ENCODE assay signal across 9 cellular contexts in genomic region chr7:114889646-114890285, GRCh38. TPM values are rescaled to one million over a fixed set of nuclear protein-coding genes. Genes with fewer than 3 reads are reported as not detected.
A peak's percentile ranks its signal among the peaks of the same experiment; 100 is the strongest.
DNase-seq lines count a peak whose midpoint lies in the region; ATAC-seq lines count a peak whose summit lies in the region.
"Had no signal": no experiment of that assay in that cellular context is flagged by ENCODE, and none has a peak within 500 bp of the region (broad histone marks: within the 10 kb centered on the region; RNA-seq: fewer than 3 reads in every experiment).

No MANE protein-coding gene starts in this region.

- no peaks in the 10 kb centered on the region for H3K79me2 ChIP-seq in Karpas-422 (ENCODE audit: low read length)

- no peaks in the 10 kb centered on the region for H3K9me2 ChIP-seq in Karpas-422 (replicated peaks; ENCODE audit: insufficient read depth, low read length)

- H3K9me3 ChIP-seq in Karpas-422 (ENCODE audit: low read length): no peaks in the 10 kb centered on the region; the same call in none of the 2 replicates
- H3K9me3 ChIP-seq: right lobe of liver had no signal

- H3K27me3 Mint-ChIP-seq in T-helper 1 cell treated with Interleukin-12 subunit alpha and Interleukin-12 subunit beta and Interleukin-4 antibody, amounts not matched to agents 30 μg/mL and 1 μg/mL, for 36 hours (ENCODE audit: low read depth): no peaks in the 10 kb centered on the region

- H3K27ac Mint-ChIP-seq in T-helper 1 cell treated with Interleukin-12 subunit alpha and Interleukin-12 subunit beta and Interleukin-4 antibody, amounts not matched to agents 30 μg/mL and 1 μg/mL, for 36 hours: peak overlapping the region; percentile 52

- no peaks in the 10 kb centered on the region for H4K20me1 ChIP-seq in Karpas-422 (ENCODE audit: insufficient read depth, low read depth, low read length)

- H3K4me3 Mint-ChIP-seq in T-helper 1 cell treated with Interleukin-12 subunit alpha and Interleukin-12 subunit beta and Interleukin-4 antibody, amounts not matched to agents 30 μg/mL and 1 μg/mL, for 36 hours: no peak overlapping the region

- intact Hi-C loops in posterior cingulate gyrus (cut with DNase I): no loop called here

- H3K4me3 ChIP-seq in Karpas-422 (ENCODE audit: low read length): no peak overlapping the region
- H3K4me3 ChIP-seq: right lobe of liver had no signal

- peak; percentile 63 for ATAC-seq in GM18511 (IDR thresholded peaks at IDR 0.05; ENCODE audit: unreplicated experiment)
- peak; percentile 53 for ATAC-seq in HG02973 (IDR thresholded peaks at IDR 0.05; ENCODE audit: unreplicated experiment)
- no peak for ATAC-seq in HG03457 (IDR thresholded peaks at IDR 0.05; ENCODE audit: unreplicated experiment)

- peaks cover 11% of the 10 kb centered on the region for H3K36me3 Mint-ChIP-seq in T-helper 1 cell treated with Interleukin-12 subunit alpha and Interleukin-12 subunit beta and Interleukin-4 antibody, amounts not matched to agents 30 μg/mL and 1 μg/mL, for 36 hours (ENCODE audit: low read depth)

- H3K9me3 Mint-ChIP-seq in T-helper 1 cell treated with Interleukin-12 subunit alpha and Interleukin-12 subunit beta and Interleukin-4 antibody, amounts not matched to agents 30 μg/mL and 1 μg/mL, for 36 hours: peaks cover 22% of the 10 kb centered on the region

- H2AFZ ChIP-seq in Karpas-422 (ENCODE audit: low read length): no peak overlapping the region

- H3K9ac ChIP-seq in Karpas-422 (ENCODE audit: low read length): no peak overlapping the region

- peak; percentile 19 for DNase-seq in iPS DF 4.7 (ENCODE audit: extremely low read depth, low spot score)
- DNase-seq in posterior cingulate gyrus: no peak
- no peak for DNase-seq in Karpas-422
- DNase-seq in NCI-H187 (lab: John Stamatoyannopoulos, UW): no peak
- DNase-seq: right lobe of liver had no signal

- H3K4me1 Mint-ChIP-seq in T-helper 1 cell treated with Interleukin-12 subunit alpha and Interleukin-12 subunit beta and Interleukin-4 antibody, amounts not matched to agents 30 μg/mL and 1 μg/mL, for 36 hours (ENCODE audit: low read depth): peaks cover 13% of the 10 kb centered on the region

- no peak overlapping the region for H3K4me2 ChIP-seq in Karpas-422 (ENCODE audit: low read depth, low read length, poor library complexity, severe bottlenecking)

- no peaks in the 10 kb centered on the region for H3K27me3 ChIP-seq in Karpas-422 (ENCODE audit: low read length)
- H3K27me3 ChIP-seq: right lobe of liver had no signal

- no peaks in the 10 kb centered on the region for H3K4me1 ChIP-seq in Karpas-422 (ENCODE audit: low read length)
- H3K4me1 ChIP-seq: right lobe of liver had no signal

- H3K36me3 ChIP-seq in Karpas-422 (ENCODE audit: insufficient read depth, low read length): no peaks in the 10 kb centered on the region
- H3K36me3 ChIP-seq: right lobe of liver had no signal

- no peak overlapping the region for H3K27ac ChIP-seq in Karpas-422 (ENCODE audit: low read length)
- H3K27ac ChIP-seq: right lobe of liver had no signal

RNA-seq across cellular contexts. Expression of gene MDFIC, which starts 32.1 kb away (rescaled TPM):
- not detected in 2 replicates for total RNA-seq in Karpas-422 (2014; rRNA removed; shearing (Covaris generic); ENCODE audit: low replicate concordance)
